2 cellular contexts compared by ENCODE assay signal in genomic region chr22:42584364-42584940, GRCh38.
TF ChIP-seq lines count a peak whose summit lies in the region.

No MANE protein-coding gene starts in this region.

TF ChIP-seq in HEK293, 187 proteins besides CTCF, POLR2A, EP300 and RAD21:
- TF ChIP-seq ZNF16 (tag by site-specific recombination; IDR thresholded peaks at IDR 0.05; ENCODE audit: low read depth) (no peak), TCF7L2 (IDR thresholded peaks at IDR 0.05; ENCODE audit: borderline replicate concordance, low read depth, low read length) (no peak), ZNF48 (tag by site-specific recombination; IDR thresholded peaks at IDR 0.05) (no peak), ZNF140 (tag by site-specific recombination; IDR thresholded peaks at IDR 0.05) (no peak), ZNF280D (tag by site-specific recombination; IDR thresholded peaks at IDR 0.05) (no peak), ZNF24 (tag by site-specific recombination; IDR thresholded peaks at IDR 0.05) (no peak), FEZF1 (tag by site-specific recombination; IDR thresholded peaks at IDR 0.05) (no peak), ZNF26 (tag by site-specific recombination; IDR thresholded peaks at IDR 0.05) (no peak), ZNF280C (tag by site-specific recombination; IDR thresholded peaks at IDR 0.05) (no peak), ZNF335 (tag by site-specific recombination; conservative IDR thresholded peaks at IDR 0.05) (no peak)

TF ChIP-seq in H1, 55 proteins besides CTCF, POLR2A, EP300 and RAD21:
- peak; percentile 25; the same call in 1 of the 2 replicates for TF ChIP-seq POLR2AphosphoS5 (IDR thresholded peaks at IDR 0.05; ENCODE audit: low read depth, low read length)
- TF ChIP-seq SP2 (IDR thresholded peaks at IDR 0.05; ENCODE audit: low read length), result no peak
TF ChIP-seq in H1: peak in this region for 1.
